8 cellular contexts compared by ENCODE assay signal in the genomic region with DNA sequence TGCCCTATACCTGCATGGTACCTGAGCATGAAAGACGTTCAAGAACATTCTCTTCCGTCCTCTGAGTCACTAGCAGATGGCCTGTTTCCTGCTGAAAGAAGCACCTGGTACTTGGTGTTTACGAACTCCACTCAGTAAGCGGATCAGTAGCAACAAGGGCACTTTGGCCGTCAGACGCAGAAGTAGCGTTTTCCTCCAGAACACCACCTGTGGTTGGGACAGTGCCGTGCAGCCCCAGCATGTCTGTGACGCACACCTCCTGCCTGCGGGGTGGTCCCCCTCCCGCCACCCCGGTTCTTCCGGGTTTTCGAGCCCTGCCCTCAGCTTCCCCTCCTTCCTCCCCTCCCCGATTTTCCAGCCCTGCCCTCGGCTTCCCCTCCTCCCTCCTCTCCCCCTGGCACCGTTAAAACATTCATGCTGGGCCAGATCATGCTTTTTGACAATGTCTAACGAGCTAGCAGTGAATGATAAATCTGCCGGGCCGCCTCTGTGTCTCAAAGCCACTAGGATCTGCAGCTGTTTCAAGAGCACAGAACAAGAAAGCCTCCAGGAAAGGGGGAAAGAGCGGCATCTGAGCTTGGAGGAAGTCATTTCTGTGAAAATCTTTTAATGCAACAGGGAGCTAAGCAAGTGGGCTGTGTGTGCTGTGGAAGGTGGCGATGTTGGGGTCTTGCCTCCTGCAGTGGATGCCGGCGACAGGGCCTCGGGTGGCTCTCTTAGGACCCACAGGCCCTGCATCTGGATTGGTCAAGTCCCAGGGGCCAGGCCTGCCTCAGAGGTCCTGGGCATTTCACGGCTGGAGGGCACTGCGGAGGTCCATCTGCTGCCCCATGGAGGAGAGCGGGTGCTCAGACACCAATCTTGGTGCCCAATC.
DNase-seq lines count a peak whose midpoint lies in the region; ATAC-seq and TF ChIP-seq lines count a peak whose summit lies in the region.

No MANE protein-coding gene starts in this region.

- intact Hi-C loops in natural killer cell (cut with micrococcal nuclease), result no loop called here

- ATAC-seq in HG02870 (IDR thresholded peaks at IDR 0.05; ENCODE audit: unreplicated experiment) (peak; percentile 67), natural killer cell (peak; percentile 9 to 79 (median 78))

- peaks cover 0 to 6% of the 10 kb centered on the region in 2 donors for H3K4me1 Mint-ChIP-seq in natural killer cell

- H3K9me3 Mint-ChIP-seq in natural killer cell, result no peaks in the 10 kb centered on the region

- H3K36me3 Mint-ChIP-seq in natural killer cell, result no peaks in the 10 kb centered on the region

- TF ChIP-seq CTCF in natural killer cell (IDR thresholded peaks at IDR 0.05), result no peak

- peaks cover 12 to 33% of the 10 kb centered on the region in 2 donors for H3K27me3 Mint-ChIP-seq in natural killer cell (ENCODE audit: low read depth in 2 of 2)

- DNase-seq in DMS79 (lab: John Stamatoyannopoulos, UW) (peak; percentile 98), NCI-H524 (lab: John Stamatoyannopoulos, UW) (peak; percentile 74 to 88), natural killer cell (peak; percentile 15), iPS-NIHi11 (ENCODE audit: low spot score) (no peak), NK-92 (lab: John Stamatoyannopoulos, UW; ENCODE audit: unreplicated experiment) (no peak), kidney glomerular epithelial cell (lab: John Stamatoyannopoulos, UW) (no peak)
- DNase-seq in activated naive CD4-positive, alpha-beta T cell treated with anti-CD3 and anti-CD28 coated beads, Interleukin-2, amount 50 U/mL, for 16 hours, result peak; percentile 65

- H3K4me3 Mint-ChIP-seq in natural killer cell, result no peak overlapping the region

- H3K27ac Mint-ChIP-seq in natural killer cell, result no peak overlapping the region

Comparison
In these comparisons a context has a peak if more than half of its experiments do, and no peak if none do; other contexts are left out.
1. DNase-seq: peak in DMS79 (single experiment), NCI-H524 (2 of 2), activated naive CD4-positive, alpha-beta T cell treated with anti-CD3 and anti-CD28 coated beads, Interleukin-2, amount 50 U/mL, for 16 hours (single experiment) and natural killer cell (single experiment); none in iPS-NIHi11 (single experiment), NK-92 (single experiment) and kidney glomerular epithelial cell (single experiment).